In the genomic region with DNA sequence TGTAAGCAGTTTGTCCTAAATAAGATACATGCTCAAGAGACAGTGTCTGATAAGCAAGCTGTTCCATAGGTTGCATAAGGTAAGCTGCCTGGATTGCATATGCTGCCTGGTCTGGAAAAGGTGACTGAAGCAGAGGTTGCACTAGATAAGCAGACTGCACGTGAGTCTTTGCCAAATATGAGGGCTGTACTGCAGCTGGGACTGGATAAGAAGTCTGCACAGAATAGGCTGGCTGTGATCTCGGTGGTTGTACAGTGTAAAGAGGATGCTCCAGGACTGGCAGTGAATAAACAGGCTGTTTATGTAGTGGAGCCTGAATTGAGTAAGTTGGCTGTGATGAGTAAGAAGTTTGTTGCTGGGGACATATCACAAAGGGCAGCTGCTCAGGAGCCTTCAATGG, we compare ENCODE assay signal across 23 cellular contexts.
"Had no signal": no experiment of that assay in that cellular context is flagged by ENCODE, and none has a peak within 500 bp of the region (broad histone marks: within the 10 kb centered on the region; RNA-seq: fewer than 3 reads in every experiment).

No MANE protein-coding gene starts in this region.

- H3K27ac ChIP-seq: lower lobe of right lung, parathyroid adenoma, skin epidermis, stomach, testis, thyroid gland, transverse colon, upper lobe of left lung, vagina had no signal

- DNase-seq: kidney glomerular epithelial cell; left cardiac atrium; lower lobe of right lung; mammary epithelial cell; naive thymus-derived CD8-positive, alpha-beta T cell; nucleus accumbens; right cardiac atrium; stimulated activated CD4-positive, alpha-beta T cell treated with anti-CD3 and anti-CD28 coated beads, Interleukin-12 subunit alpha, Interleukin-12 subunit beta, amount 100 ng/mL, for 4 hours; stimulated activated CD4-positive, alpha-beta T cell treated with anti-CD3 and anti-CD28 coated beads, Interleukin-15, amount 100 ng/mL, for 24 hours; stimulated activated CD4-positive, alpha-beta T cell treated with anti-CD3 and anti-CD28 coated beads, Interleukin-2, amount 100 ng/mL, for 24 hours; stimulated activated CD4-positive, alpha-beta T cell treated with anti-CD3 and anti-CD28 coated beads, Interleukin-4, amount 100 ng/mL, for 1 hour; stimulated activated naive B cell treated with anti-CD40 and anti-IgM and Interleukin-4, amounts not matched to agents 10 μg/mL and 1 μg/mL and 100 μg/mL, for 72 hours; stimulated activated naive CD8-positive, alpha-beta T cell treated with anti-CD3 and anti-CD28 coated beads, Interleukin-15, Interleukin-2, amounts not matched to agents 100 U/mL and 50 U/mL, for 24 hours; stomach; testis; thyroid gland; transverse colon; upper lobe of left lung had no signal

- H3K9me3 ChIP-seq: lower lobe of right lung, stomach, testis, thyroid gland, transverse colon, upper lobe of left lung, vagina had no signal

- ATAC-seq: left cardiac atrium; left lobe of liver; lower lobe of right lung; naive thymus-derived CD8-positive, alpha-beta T cell; right cardiac atrium; sciatic nerve; stimulated activated naive B cell treated with anti-CD40 and anti-IgM and Interleukin-4, amounts not matched to agents 10 μg/mL and 1 μg/mL and 100 μg/mL, for 72 hours; stimulated activated naive CD8-positive, alpha-beta T cell treated with anti-CD3 and anti-CD28 coated beads, Interleukin-15, Interleukin-2, amounts not matched to agents 100 U/mL and 50 U/mL, for 24 hours had no signal

- H3K4me3 ChIP-seq: lower lobe of right lung, skin epidermis, stomach, testis, thyroid gland, transverse colon, upper lobe of left lung, vagina had no signal

- H3K36me3 ChIP-seq: lower lobe of right lung, stomach, thyroid gland, transverse colon, upper lobe of left lung, vagina had no signal

- H3K4me1 ChIP-seq: lower lobe of right lung, parathyroid adenoma, stomach, testis, thyroid gland, transverse colon, upper lobe of left lung, vagina had no signal

- H3K9ac ChIP-seq: parathyroid adenoma had no signal

- H3K27me3 ChIP-seq: testis, thyroid gland, transverse colon, upper lobe of left lung, vagina had no signal

- H2AFZ ChIP-seq: parathyroid adenoma had no signal

- H3K79me2 ChIP-seq: parathyroid adenoma had no signal
